Comparison of ENCODE assay signal across 25 cellular contexts in genomic region chr5:2153808-2154207, GRCh38.
"Had no signal": no experiment of that assay in that cellular context is flagged by ENCODE, and none has a peak within 500 bp of the region (broad histone marks: within the 10 kb centered on the region; RNA-seq: fewer than 3 reads in every experiment).

No MANE protein-coding gene starts in this region.

- H3K27ac Mint-ChIP-seq: mesothelial cell of epicardium; naive B cell; natural killer cell; nephron progenitor cell; neural progenitor cell; stimulated activated effector memory CD8-positive, alpha-beta T cell treated with anti-CD3 and anti-CD28 coated beads, Interleukin-12 subunit alpha, Interleukin-12 subunit beta, amount 100 ng/mL, for 72 hours; stimulated activated naive CD8-positive, alpha-beta T cell treated with anti-CD3 and anti-CD28 coated beads, Interleukin-15, Interleukin-2, amounts not matched to agents 100 ng/mL and 50 ng/mL, for 24 hours had no signal

- H3K4me3 Mint-ChIP-seq: mesothelial cell of epicardium; natural killer cell; nephron progenitor cell; neural progenitor cell; stimulated activated effector memory CD8-positive, alpha-beta T cell treated with anti-CD3 and anti-CD28 coated beads, Interleukin-12 subunit alpha, Interleukin-12 subunit beta, amount 100 ng/mL, for 72 hours; stimulated activated naive CD8-positive, alpha-beta T cell treated with anti-CD3 and anti-CD28 coated beads, Interleukin-15, Interleukin-2, amounts not matched to agents 100 ng/mL and 50 ng/mL, for 24 hours had no signal

- DNase-seq: hippocampal formation; left colon; left lung; mesendoderm; naive B cell; natural killer cell; nephron progenitor cell; ovary; psoas muscle; right lobe of liver; stimulated activated CD4-positive, alpha-beta T cell treated with anti-CD3 and anti-CD28 coated beads, Interleukin-4, amount 100 ng/mL, for 24 hours; stimulated activated naive CD4-positive, alpha-beta T cell; tibial artery; trophoblast cell; upper lobe of right lung; uterus had no signal

- ATAC-seq: left colon; left lung; natural killer cell; psoas muscle; right lobe of liver; stimulated activated effector memory CD8-positive, alpha-beta T cell treated with anti-CD3 and anti-CD28 coated beads, Interleukin-12 subunit alpha, Interleukin-12 subunit beta, amount 100 ng/mL, for 72 hours; upper lobe of right lung had no signal

- H3K9me3 Mint-ChIP-seq: mesothelial cell of epicardium; nephron progenitor cell; neural progenitor cell; stimulated activated effector memory CD8-positive, alpha-beta T cell treated with anti-CD3 and anti-CD28 coated beads, Interleukin-12 subunit alpha, Interleukin-12 subunit beta, amount 100 ng/mL, for 72 hours; stimulated activated naive CD8-positive, alpha-beta T cell treated with anti-CD3 and anti-CD28 coated beads, Interleukin-15, Interleukin-2, amounts not matched to agents 100 ng/mL and 50 ng/mL, for 24 hours had no signal

- H3K36me3 Mint-ChIP-seq: mesothelial cell of epicardium; naive B cell; natural killer cell; neural progenitor cell; stimulated activated effector memory CD8-positive, alpha-beta T cell treated with anti-CD3 and anti-CD28 coated beads, Interleukin-12 subunit alpha, Interleukin-12 subunit beta, amount 100 ng/mL, for 72 hours had no signal

- H3K9ac ChIP-seq: neural progenitor cell had no signal

- FAIRE-seq: keratinocyte had no signal

- H3K27ac ChIP-seq: left lung, neural progenitor cell, ovary, psoas muscle, right lobe of liver, skin epidermis, suprapubic skin, thoracic aorta, tibial artery, upper lobe of right lung, uterus had no signal

- H3K4me1 Mint-ChIP-seq: naive B cell; natural killer cell; stimulated activated effector memory CD8-positive, alpha-beta T cell treated with anti-CD3 and anti-CD28 coated beads, Interleukin-12 subunit alpha, Interleukin-12 subunit beta, amount 100 ng/mL, for 72 hours had no signal

- H3K9me3 ChIP-seq: left lung, ovary, psoas muscle, right lobe of liver, suprapubic skin, thoracic aorta, tibial artery, upper lobe of right lung, uterus had no signal

- H3K4me3 ChIP-seq: left lung, lung, neural progenitor cell, ovary, psoas muscle, right lobe of liver, skin epidermis, suprapubic skin, thoracic aorta, tibial artery, upper lobe of right lung, uterus had no signal

- H3K27me3 ChIP-seq: ovary, right lobe of liver, suprapubic skin, uterus had no signal

- H3K4me2 ChIP-seq: neural progenitor cell had no signal

- H3K36me3 ChIP-seq: left lung, neural progenitor cell, ovary, right lobe of liver, suprapubic skin, thoracic aorta, tibial artery, upper lobe of right lung, uterus had no signal

- H2AFZ ChIP-seq: neural progenitor cell had no signal

- H3K4me1 ChIP-seq: left lung, neural progenitor cell, psoas muscle, right lobe of liver, tibial artery, upper lobe of right lung, uterus had no signal
